ENCODE assay signal across 36 cellular contexts in the genomic region with DNA sequence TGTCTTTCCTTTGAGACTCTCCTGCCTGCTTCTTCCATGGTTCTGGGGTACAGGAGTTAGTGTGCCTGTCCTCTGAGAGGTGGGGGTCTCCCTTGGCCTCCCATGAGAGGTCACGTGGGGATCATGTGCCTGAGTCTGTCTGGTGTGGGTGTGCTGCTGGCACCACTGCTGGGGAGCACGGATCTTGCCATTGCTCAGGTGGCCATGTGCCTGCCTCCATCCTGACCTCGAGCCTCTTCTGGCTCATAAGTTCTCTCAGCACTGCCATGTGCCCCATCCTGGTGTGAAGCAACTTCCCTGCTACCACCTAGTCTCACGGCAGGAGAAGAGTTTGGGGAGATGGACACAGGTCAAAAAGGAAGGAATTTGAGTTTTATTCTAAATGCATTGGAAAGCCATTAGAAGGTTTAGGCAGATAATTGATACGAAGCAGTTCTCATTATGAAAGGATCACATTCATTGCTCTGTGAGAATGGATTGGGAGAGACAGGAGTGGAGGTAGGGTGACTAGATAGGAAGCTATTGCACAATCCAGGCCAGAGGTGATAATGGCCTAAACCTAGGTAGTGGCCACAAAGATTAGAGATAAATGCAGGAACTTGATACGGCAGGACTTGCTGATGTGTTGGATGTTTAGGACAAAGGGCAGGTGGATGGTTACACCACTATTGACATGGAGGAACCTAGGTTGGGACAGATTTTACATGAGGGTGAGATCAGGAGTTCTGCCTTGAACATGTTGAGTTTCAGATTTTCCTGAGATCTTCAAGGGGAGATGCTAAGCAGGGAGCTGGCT.
"Had no signal": no experiment of that assay in that cellular context is flagged by ENCODE, and none has a peak within 500 bp of the region (broad histone marks: within the 10 kb centered on the region; RNA-seq: fewer than 3 reads in every experiment).

No MANE protein-coding gene starts in this region.

- H3K27ac ChIP-seq: cardiac muscle cell, PC-9, RWPE1, VCaP had no signal

- FAIRE-seq: RCC 7860 had no signal

- H2AFZ ChIP-seq: PC-9 had no signal

- DNase-seq: activated B cell treated with CpG ODN at 0.5 μM for 24 hours; activated CD4-positive, alpha-beta memory T cell treated with anti-CD3 and anti-CD28 coated beads, Interleukin-2, amount 10 ng/mL, durations not matched to agents 7 days and 5 days; activated CD4-positive, alpha-beta T cell treated with anti-CD3 and anti-CD28 coated beads for 1 hour; activated CD4-positive, alpha-beta T cell treated with anti-CD3 and anti-CD28 coated beads for 48 hours; activated CD8-positive, alpha-beta memory T cell treated with anti-CD3 and anti-CD28 coated beads for 24 hours; activated CD8-positive, alpha-beta memory T cell treated with anti-CD3 and anti-CD28 coated beads, Interleukin-2, amount 10 ng/mL, durations not matched to agents 7 days and 5 days; activated CD8-positive, alpha-beta memory T cell treated with anti-CD3 and anti-CD28 coated beads, Interleukin-2, amount 50 U/mL, for 48 hours; activated effector memory CD4-positive, alpha-beta T cell treated with Interleukin-2 at 50 U/mL for 16 hours; activated naive CD4-positive, alpha-beta T cell treated with anti-CD3 and anti-CD28 coated beads, Interleukin-2, amount 10 ng/mL, durations not matched to agents 7 days and 5 days; activated naive CD8-positive, alpha-beta T cell treated with anti-CD3 and anti-CD28 coated beads, Interleukin-2, amount 50 U/mL, for 24 hours; activated T-cell treated with anti-CD3 and anti-CD28 coated beads, Interleukin-2, amount 50 U/mL, for 48 hours; aorta; Kasumi-1; KG1; MG63; NCI-H1048; NCI-H1105 treated with DMSO at 0.1 percent for 48 hours; NCI-H1436; NCI-H1694; NCI-H2029; NCI-H2107; NCI-H2171; NCI-H510A; NCI-H526; NCI-H748 treated with DMSO at 0.1 percent for 48 hours; NK-92 treated with Interleukin-12 subunit alpha and Interleukin-12 subunit beta, amount 100 ng/mL, for 24 hours; PC-9; SIG-M5; T-cell; T-helper 17 cell had no signal

- ATAC-seq: activated CD8-positive, alpha-beta memory T cell treated with anti-CD3 and anti-CD28 coated beads, Interleukin-2, amount 10 ng/mL, durations not matched to agents 7 days and 5 days; activated naive CD8-positive, alpha-beta T cell treated with anti-CD3 and anti-CD28 coated beads, Interleukin-2, amount 50 U/mL, for 24 hours; Right ventricle myocardium inferior; SK-N-SH treated with all-trans-retinoic acid at 6 μM for 48 hours; T-cell; T-helper 17 cell had no signal

- H3K4me3 ChIP-seq: cardiac muscle cell, MG63, PC-9 had no signal

- H3K4me2 ChIP-seq: PC-9 had no signal

- H3K9me3 ChIP-seq: MG63 had no signal

- H3K27me3 ChIP-seq: MG63 had no signal

- H3K36me3 ChIP-seq: cardiac muscle cell, MG63 had no signal
